Comparison of ENCODE assay signal across 17 cellular contexts in genomic region chrX:140360924-140361323, GRCh38.
DNase-seq lines count a peak whose midpoint lies in the region; ATAC-seq and TF ChIP-seq lines count a peak whose summit lies in the region.
"Had no signal": no experiment of that assay in that cellular context is flagged by ENCODE, and none has a peak within 500 bp of the region (broad histone marks: within the 10 kb centered on the region; RNA-seq: fewer than 3 reads in every experiment).

No MANE protein-coding gene starts in this region.

- H4K12ac ChIP-seq in trophoblast cell (ENCODE audit: low read depth, low read length): no peak overlapping the region

- intact Hi-C loops in left cardiac atrium (cut with DNase I): no loop called here

- no peak overlapping the region for H3K4ac ChIP-seq in trophoblast cell (ENCODE audit: low read depth, low read length)

- no peaks in the 10 kb centered on the region for H3K79me2 ChIP-seq in trophoblast cell (ENCODE audit: control insufficient read depth, insufficient read depth, low read length, poor library complexity)

- peaks cover 33% of the 10 kb centered on the region for H3K4me1 Mint-ChIP-seq in WTC11
- H3K4me1 Mint-ChIP-seq: CD4-positive, alpha-beta memory T cell had no signal

- no peaks in the 10 kb centered on the region for H3K9me3 Mint-ChIP-seq in WTC11

- ATAC-seq in WTC11 (peak; percentile 74), GM19467 (IDR thresholded peaks at IDR 0.05; ENCODE audit: unreplicated experiment) (no peak), left cardiac atrium (no peak)
- ATAC-seq: A549 had no signal

- H3K79me1 ChIP-seq in trophoblast cell (ENCODE audit: low read length): no peaks in the 10 kb centered on the region

- no peak for TF ChIP-seq CTCF in WTC11 (IDR thresholded peaks at IDR 0.05)

- no peak overlapping the region for H3K4me2 ChIP-seq in trophoblast cell (ENCODE audit: low read length)
- H3K4me2 ChIP-seq: A549 had no signal

- H3K4me3 Mint-ChIP-seq in WTC11: no peak overlapping the region
- H3K4me3 Mint-ChIP-seq: CD4-positive, alpha-beta memory T cell; HFFc6 had no signal

- no peak overlapping the region for H4K8ac ChIP-seq in trophoblast cell (ENCODE audit: low read depth, low read length)

- H3K9ac ChIP-seq in HUES48 (ENCODE audit: low read depth, low read length) (no peak overlapping the region), trophoblast cell (ENCODE audit: low read length) (no peak overlapping the region)
- H3K9ac ChIP-seq: GM23248 had no signal

- no peak overlapping the region for H4K91ac ChIP-seq in trophoblast cell (ENCODE audit: low read depth, low read length)

- no CpG with 5 or more reads among the region's 3 CpGs for WGBS in trophoblast cell (ENCODE audit: extremely low coverage, insufficient coverage, insufficient read length)

- H3K9me3 ChIP-seq in HUES48 (ENCODE audit: control insufficient read depth, insufficient read depth, low read length) (no peaks in the 10 kb centered on the region), trophoblast cell (ENCODE audit: insufficient read depth, low read depth, low read length) (no peaks in the 10 kb centered on the region)
- H3K9me3 ChIP-seq: A549 had no signal

- H3K27ac ChIP-seq in HUES48 (ENCODE audit: low read depth, low read length): peak overlapping the region; percentile 52
- no peak overlapping the region for H3K27ac ChIP-seq in trophoblast cell (ENCODE audit: low read depth, low read length)
- H3K27ac ChIP-seq: A549, GM23248 had no signal

- DNase-seq in H7: peak; percentile 37
- no peak for DNase-seq in WTC11 (ENCODE audit: low spot score)
- peak; percentile 27 for DNase-seq in iPS-NIHi7 (ENCODE audit: extremely low spot score)
- DNase-seq in trophoblast cell: no peak
- DNase-seq in NCI-H446 treated with DMSO at 0.1 percent for 48 hours (lab: John Stamatoyannopoulos, UW): no peak
- DNase-seq in left cardiac atrium: no peak
- DNase-seq: 8988T; C1 segment of cervical spinal cord; Calu3; CD4-positive, alpha-beta memory T cell; DMS79 treated with DMSO at 0.1 percent for 48 hours; GF-D8; GM23248; HFFc6 had no signal

- peaks cover 34% of the 10 kb centered on the region for H3K4me1 ChIP-seq in HUES48 (ENCODE audit: control insufficient read depth, insufficient read depth, low read length)
- no peaks in the 10 kb centered on the region for H3K4me1 ChIP-seq in trophoblast cell (ENCODE audit: control insufficient read depth in 1 of 2, insufficient read depth in 2 of 2, low read length in 2 of 2)
- H3K4me1 ChIP-seq: A549 had no signal

- peaks cover 32% of the 10 kb centered on the region for H3K27me3 Mint-ChIP-seq in WTC11 (ENCODE audit: low read depth)
- H3K27me3 Mint-ChIP-seq: CD4-positive, alpha-beta memory T cell had no signal

- 0 out of 2 replicates have a peak, but pooled peaks cover 3% of the 10 kb centered on the region for H3K36me3 Mint-ChIP-seq in WTC11
- H3K36me3 Mint-ChIP-seq: CD4-positive, alpha-beta memory T cell had no signal

- no peak overlapping the region for H2AK5ac ChIP-seq in trophoblast cell (ENCODE audit: low read length)

- no peak overlapping the region for H3K4me3 ChIP-seq in H7 (ENCODE audit: insufficient read depth, low read depth, low read length)
- no peak overlapping the region; the same call in 1 of the 2 replicates for H3K4me3 ChIP-seq in HUES48 (ENCODE audit: low read depth, low read length)
- H3K4me3 ChIP-seq in trophoblast cell (ENCODE audit: low read depth, low read length): no peak overlapping the region
- H3K4me3 ChIP-seq: A549, GM23248 had no signal

- no peak overlapping the region for H2BK120ac ChIP-seq in trophoblast cell (ENCODE audit: insufficient read depth, low read length, poor library complexity)

- peak overlapping the region; percentile 70 for H3K27ac Mint-ChIP-seq in WTC11
- H3K27ac Mint-ChIP-seq: CD4-positive, alpha-beta memory T cell; HFFc6 had no signal

- H3K27me3 ChIP-seq in H7 (ENCODE audit: control insufficient read depth, insufficient read depth, low read length) (peaks cover 6% of the 10 kb centered on the region), HUES48 (ENCODE audit: control insufficient read depth, insufficient read depth, low read length) (peaks cover 21% of the 10 kb centered on the region), trophoblast cell (ENCODE audit: insufficient read depth, low read length) (no peaks in the 10 kb centered on the region)

- no peak overlapping the region for H2BK12ac ChIP-seq in trophoblast cell (ENCODE audit: low read length)

- H3K14ac ChIP-seq in trophoblast cell (ENCODE audit: low read length): no peak overlapping the region

- CTCF ChIA-PET in WTC11 (lab: Charles Lee): no interaction called here

- POLR2A ChIA-PET in WTC11 (lab: Charles Lee): no interaction called here

- H3K23ac ChIP-seq in trophoblast cell (ENCODE audit: low read length): no peak overlapping the region

- no peak overlapping the region for H2AFZ ChIP-seq in trophoblast cell (ENCODE audit: insufficient read depth, low read length, poor library complexity)
- H2AFZ ChIP-seq: GM23248 had no signal

- H3K18ac ChIP-seq in trophoblast cell (ENCODE audit: low read length): no peak overlapping the region

- no peak overlapping the region for H2BK5ac ChIP-seq in trophoblast cell (ENCODE audit: low read depth, low read length, poor library complexity)

- H3K36me3 ChIP-seq in H7 (replicated peaks; ENCODE audit: control insufficient read depth, insufficient read depth, low read length): no peaks in the 10 kb centered on the region
- H3K36me3 ChIP-seq in HUES48 (ENCODE audit: control insufficient read depth, insufficient read depth, low read length): no peaks in the 10 kb centered on the region
- H3K36me3 ChIP-seq in trophoblast cell (ENCODE audit: control insufficient read depth in 1 of 2, insufficient read depth in 2 of 2, low read length in 2 of 2): no peaks in the 10 kb centered on the region

TF ChIP-seq in WTC11, 78 proteins besides CTCF, POLR2A, EP300 and RAD21 (continues in another document):
- no peak for TF ChIP-seq TP53 (CRISPR knock-in tag; IDR thresholded peaks at IDR 0.05)
- TF ChIP-seq HMGXB4 (CRISPR knock-in tag; IDR thresholded peaks at IDR 0.05): no peak
- no peak for TF ChIP-seq GRHL2 (CRISPR knock-in tag; IDR thresholded peaks at IDR 0.05; ENCODE audit: insufficient replicate concordance, severe bottlenecking)
- TF ChIP-seq CREB1 (CRISPR knock-in tag; IDR thresholded peaks at IDR 0.05): no peak
- no peak for TF ChIP-seq MAX (CRISPR knock-in tag; IDR thresholded peaks at IDR 0.05)
- TF ChIP-seq ZNF425 (CRISPR knock-in tag; conservative IDR thresholded peaks at IDR 0.05): no peak
- TF ChIP-seq E2F1 (CRISPR knock-in tag; IDR thresholded peaks at IDR 0.05): no peak
- no peak for TF ChIP-seq JUN (CRISPR knock-in tag; IDR thresholded peaks at IDR 0.05)
- TF ChIP-seq NFE2L1 (CRISPR knock-in tag; IDR thresholded peaks at IDR 0.05): no peak

Comparison
In these comparisons a context has a peak if more than half of its experiments do, and no peak if none do; other contexts are left out.
1. DNase-seq: peak in H7 (single experiment) and iPS-NIHi7 (single experiment); none in WTC11 (single experiment), trophoblast cell (0 of 2), NCI-H446 treated with DMSO at 0.1 percent for 48 hours (single experiment) and left cardiac atrium (single experiment).